Comparison of ENCODE assay signal across 8 cellular contexts in genomic region chr10:110353244-110354119, GRCh38. TPM values are rescaled to one million over a fixed set of nuclear protein-coding genes. Genes with fewer than 3 reads are reported as not detected.
DNase-seq lines count a peak whose midpoint lies in the region; ATAC-seq and TF ChIP-seq lines count a peak whose summit lies in the region.

No MANE protein-coding gene starts in this region.

- ATAC-seq in GM19455 (IDR thresholded peaks at IDR 0.05; ENCODE audit: unreplicated experiment), result no peak

- no peak for TF ChIP-seq CTCF in endothelial cell (IDR thresholded peaks at IDR 0.05; ENCODE audit: unreplicated experiment)

- H3K9ac ChIP-seq in iPS-15b (ENCODE audit: low read depth, low read length), result no peak overlapping the region

- H3K36me3 Mint-ChIP-seq in endothelial cell (ENCODE audit: low read depth, unreplicated experiment), result no peaks in the 10 kb centered on the region

- H3K4me3 Mint-ChIP-seq in endothelial cell (ENCODE audit: unreplicated experiment), result no peak overlapping the region

- peaks cover 32% of the 10 kb centered on the region for H3K4me1 Mint-ChIP-seq in endothelial cell (ENCODE audit: unreplicated experiment)

- H3K4me3 ChIP-seq in iPS-15b (ENCODE audit: low read depth, low read length), result peak overlapping the region; percentile 12

- no peaks in the 10 kb centered on the region for H3K27me3 ChIP-seq in iPS-15b (ENCODE audit: control insufficient read depth, insufficient read depth, low read length)

- peaks cover 2% of the 10 kb centered on the region for H3K4me1 ChIP-seq in iPS-15b (ENCODE audit: control insufficient read depth, insufficient read depth, low read length)

- peaks cover 5% of the 10 kb centered on the region for H3K27me3 Mint-ChIP-seq in endothelial cell (ENCODE audit: unreplicated experiment)

- no peaks in the 10 kb centered on the region for H3K9me3 ChIP-seq in iPS-15b (ENCODE audit: control insufficient read depth, insufficient read depth, low read length)

- H3K36me3 ChIP-seq in iPS-15b (ENCODE audit: control insufficient read depth, insufficient read depth, low read length), result no peaks in the 10 kb centered on the region

- no peak overlapping the region for H3K27ac Mint-ChIP-seq in endothelial cell (ENCODE audit: unreplicated experiment)

- DNase-seq in AG08395 (ENCODE audit: low spot score) (peak; percentile 83), LHCN-M2 (ENCODE audit: low read depth) (peak; percentile 94), endothelial cell (ENCODE audit: low spot score) (no peak), NCI-H2081 treated with DMSO at 0.1 percent for 48 hours (lab: John Stamatoyannopoulos, UW) (no peak)
- peak; percentile 71 to 82 for DNase-seq in activated T-cell treated with anti-CD3 and anti-CD28 coated beads, Interleukin-2, amount 50 U/mL, for 48 hours
- DNase-seq in stimulated activated CD8-positive, alpha-beta memory T cell treated with anti-CD3 and anti-CD28 coated beads, Interleukin-7, amount 100 ng/mL, for 4 hours (ENCODE audit: low read depth in 2 of 2), result peak; percentile 11 to 53

- no peaks in the 10 kb centered on the region for H3K9me3 Mint-ChIP-seq in endothelial cell (ENCODE audit: unreplicated experiment)

RNA-seq across cellular contexts. Expression of gene SMNDC1, which starts 48.8 kb away (rescaled TPM):
- total RNA-seq in LHCN-M2 (2014; rRNA removed) (5.7 and 8.0 TPM in 2 replicates), endothelial cell (ENCODE audit: unreplicated experiment) (35.4 TPM)
- 17.9 TPM for polyA plus RNA-seq in LHCN-M2 (2012)

Comparison
In these comparisons a context has a peak if more than half of its experiments do, and no peak if none do; other contexts are left out.
1. DNase-seq: peak in AG08395 (single experiment), LHCN-M2 (single experiment), activated T-cell treated with anti-CD3 and anti-CD28 coated beads, Interleukin-2, amount 50 U/mL, for 48 hours (2 of 2) and stimulated activated CD8-positive, alpha-beta memory T cell treated with anti-CD3 and anti-CD28 coated beads, Interleukin-7, amount 100 ng/mL, for 4 hours (2 of 2); none in endothelial cell (single experiment) and NCI-H2081 treated with DMSO at 0.1 percent for 48 hours (single experiment).